In genomic region chr2:45699032-45699658, GRCh38 we compare ENCODE assay signal across 9 cellular contexts. TPM values are rescaled to one million over a fixed set of nuclear protein-coding genes. Genes with fewer than 3 reads are reported as not detected.
DNase-seq lines count a peak whose midpoint lies in the region; ATAC-seq and TF ChIP-seq lines count a peak whose summit lies in the region.
"Had no signal": no experiment of that assay in that cellular context is flagged by ENCODE, and none has a peak within 500 bp of the region (broad histone marks: within the 10 kb centered on the region; RNA-seq: fewer than 3 reads in every experiment).

No MANE protein-coding gene starts in this region.

- no peaks in the 10 kb centered on the region for H3K9me3 Mint-ChIP-seq in glutamatergic neuron (ENCODE audit: unreplicated experiment)

- H3K27ac Mint-ChIP-seq in glutamatergic neuron (ENCODE audit: unreplicated experiment), result peak overlapping the region; percentile 52

- peaks cover 97% of the 10 kb centered on the region for H4K20me1 ChIP-seq in BLaER1

- no peaks in the 10 kb centered on the region for H3K9me3 ChIP-seq in BLaER1

- H3K4me1 ChIP-seq in BLaER1, result peaks cover 70% of the 10 kb centered on the region

- TF ChIP-seq POLR2A in erythroblast (IDR thresholded peaks at IDR 0.05; ENCODE audit: low read length), result no peak

- no peaks in the 10 kb centered on the region for H3K27me3 ChIP-seq in BLaER1

- H3K4me1 Mint-ChIP-seq in glutamatergic neuron (ENCODE audit: low read depth, unreplicated experiment), result peaks cover 32% of the 10 kb centered on the region

- TF ChIP-seq CTCF in glutamatergic neuron (IDR thresholded peaks at IDR 0.05; ENCODE audit: partially characterized antibody, unreplicated experiment), result no peak

- H3K36me3 Mint-ChIP-seq in glutamatergic neuron (ENCODE audit: unreplicated experiment), result no peaks in the 10 kb centered on the region

- peak overlapping the region; percentile 68 for H3K4me3 Mint-ChIP-seq in glutamatergic neuron (ENCODE audit: unreplicated experiment)

- peaks cover 52% of the 10 kb centered on the region for H3K36me3 ChIP-seq in BLaER1

- ATAC-seq in GM21390 (IDR thresholded peaks at IDR 0.05; ENCODE audit: unreplicated experiment) (peak; percentile 57), HG03045 (IDR thresholded peaks at IDR 0.05; ENCODE audit: unreplicated experiment) (no peak)

- no peak overlapping the region for H3K4me3 ChIP-seq in BLaER1

- peak overlapping the region; percentile 92 for H3K4me2 ChIP-seq in BLaER1

- peak overlapping the region; percentile 22 for H3K9ac ChIP-seq in BLaER1

- DNase-seq in LHCN-M2 (ENCODE audit: low read depth) (peak; percentile 72), glutamatergic neuron (no peak), T1000 (lab: John Stamatoyannopoulos, UW) (no peak), erythroblast (lab: John Stamatoyannopoulos, UW) (no peak), posterior vena cava (ENCODE audit: low spot score) (no peak)
- DNase-seq: amygdala had no signal

- H3K27ac ChIP-seq in BLaER1, result peak overlapping the region; percentile 75

- no peaks in the 10 kb centered on the region for H3K27me3 Mint-ChIP-seq in glutamatergic neuron (ENCODE audit: unreplicated experiment)

- intact Hi-C loops in posterior vena cava (cut with DNase I), result no loop called here

RNA-seq across cellular contexts. Expression of gene PRKCE, which starts 47.7 kb away (rescaled TPM):
- 5.8 and 6.0 TPM in 2 replicates for total RNA-seq in LHCN-M2 (2014; rRNA removed)
- 3.3 TPM for polyA plus RNA-seq in LHCN-M2 (2012)
- 74.8 TPM for total RNA-seq in glutamatergic neuron (ENCODE audit: unreplicated experiment)
- 10 to 100 TPM; 21.7 to 26.9 TPM for total RNA-seq in posterior vena cava
